ENCODE assay signal across 1 cellular context in the genomic region with DNA sequence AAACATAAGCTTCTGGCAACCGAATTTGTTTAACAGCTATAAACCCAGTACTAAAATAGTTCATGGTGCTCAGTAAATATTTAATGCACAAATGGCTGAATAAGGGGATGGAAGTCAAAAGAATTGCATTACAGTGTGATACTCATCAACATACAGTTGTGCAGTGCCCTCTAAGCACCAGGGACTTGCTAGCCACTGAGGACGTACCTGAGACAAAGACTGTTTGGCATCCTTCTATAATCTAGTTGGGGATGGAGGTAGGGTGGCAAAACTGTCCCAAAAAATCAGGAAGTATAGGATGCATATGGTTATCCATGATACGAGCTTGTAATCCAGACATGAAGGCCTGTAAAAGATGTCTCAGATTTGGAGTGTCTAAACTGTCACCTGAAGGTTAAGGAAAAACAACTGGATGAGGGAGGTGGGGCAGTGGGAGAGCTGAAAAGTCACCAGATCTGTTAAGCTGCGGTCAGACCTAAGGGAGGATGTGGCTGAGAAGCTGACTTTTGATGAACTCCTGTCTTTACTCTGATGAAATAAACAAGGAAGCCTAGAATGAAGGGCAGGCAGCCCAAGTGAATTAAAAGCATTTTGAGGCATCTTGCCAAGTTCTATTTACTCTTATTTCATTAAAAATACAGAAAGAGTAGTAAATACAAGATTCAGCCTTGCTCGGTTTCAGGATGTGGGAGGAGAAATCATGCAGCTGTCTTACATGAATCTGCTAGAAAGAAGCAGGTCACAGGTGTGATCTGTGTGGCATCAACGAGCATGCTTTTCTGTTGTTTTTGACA.
TF ChIP-seq lines count a peak whose summit lies in the region.

No MANE protein-coding gene starts in this region.

TF ChIP-seq in HepG2, 621 proteins besides CTCF, POLR2A, EP300 and RAD21:
- TF ChIP-seq, protein P1, sequence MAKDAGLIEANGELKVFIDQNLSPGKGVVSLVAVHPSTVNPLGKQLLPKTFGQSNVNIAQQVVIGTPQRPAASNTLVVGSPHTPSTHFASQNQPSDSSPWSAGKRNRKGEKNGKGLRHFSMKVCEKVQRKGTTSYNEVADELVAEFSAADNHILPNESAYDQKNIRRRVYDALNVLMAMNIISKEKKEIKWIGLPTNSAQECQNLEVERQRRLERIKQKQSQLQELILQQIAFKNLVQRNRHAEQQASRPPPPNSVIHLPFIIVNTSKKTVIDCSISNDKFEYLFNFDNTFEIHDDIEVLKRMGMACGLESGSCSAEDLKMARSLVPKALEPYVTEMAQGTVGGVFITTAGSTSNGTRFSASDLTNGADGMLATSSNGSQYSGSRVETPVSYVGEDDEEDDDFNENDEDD (CRISPR knock-in tag; IDR thresholded peaks at IDR 0.05; ENCODE audit: borderline replicate concordance): no peak
- TF ChIP-seq HOXA5 (CRISPR knock-in tag; IDR thresholded peaks at IDR 0.05): no peak
- TF ChIP-seq ZNF768 (CRISPR knock-in tag; IDR thresholded peaks at IDR 0.05): no peak
- TF ChIP-seq XRCC5 (optimal IDR thresholded peaks at IDR 0.05; ENCODE audit: low read length): no peak
- no peak for TF ChIP-seq ZNF30 (CRISPR knock-in tag; IDR thresholded peaks at IDR 0.05)
- TF ChIP-seq PHB2 (IDR thresholded peaks at IDR 0.05; ENCODE audit: partially characterized antibody): no peak
- no peak for TF ChIP-seq SCMH1 (CRISPR knock-in tag; IDR thresholded peaks at IDR 0.05; ENCODE audit: borderline replicate concordance)
- no peak for TF ChIP-seq SOX13 (IDR thresholded peaks at IDR 0.05)
- no peak for TF ChIP-seq SOX13 (CRISPR knock-in tag; conservative IDR thresholded peaks at IDR 0.05 in 1 of 2, IDR thresholded peaks at IDR 0.05 in 1 of 2)
- no peak for TF ChIP-seq NKX3-1 (CRISPR knock-in tag; IDR thresholded peaks at IDR 0.05)
- TF ChIP-seq NFYB (CRISPR knock-in tag; IDR thresholded peaks at IDR 0.05): no peak
- TF ChIP-seq BORCS8-MEF2B (CRISPR knock-in tag; IDR thresholded peaks at IDR 0.05): no peak
- TF ChIP-seq, protein P2, sequence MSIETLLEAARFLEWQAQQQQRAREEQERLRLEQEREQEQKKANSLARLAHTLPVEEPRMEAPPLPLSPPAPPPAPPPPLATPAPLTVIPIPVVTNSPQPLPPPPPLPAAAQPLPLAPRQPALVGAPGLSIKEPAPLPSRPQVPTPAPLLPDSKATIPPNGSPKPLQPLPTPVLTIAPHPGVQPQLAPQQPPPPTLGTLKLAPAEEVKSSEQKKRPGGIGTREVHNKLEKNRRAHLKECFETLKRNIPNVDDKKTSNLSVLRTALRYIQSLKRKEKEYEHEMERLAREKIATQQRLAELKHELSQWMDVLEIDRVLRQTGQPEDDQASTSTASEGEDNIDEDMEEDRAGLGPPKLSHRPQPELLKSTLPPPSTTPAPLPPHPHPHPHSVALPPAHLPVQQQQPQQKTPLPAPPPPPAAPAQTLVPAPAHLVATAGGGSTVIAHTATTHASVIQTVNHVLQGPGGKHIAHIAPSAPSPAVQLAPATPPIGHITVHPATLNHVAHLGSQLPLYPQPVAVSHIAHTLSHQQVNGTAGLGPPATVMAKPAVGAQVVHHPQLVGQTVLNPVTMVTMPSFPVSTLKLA (IDR thresholded peaks at IDR 0.05): no peak
- TF ChIP-seq ATAD3A (CRISPR knock-in tag; IDR thresholded peaks at IDR 0.05): no peak
- no peak for TF ChIP-seq HMG20B (CRISPR knock-in tag; conservative IDR thresholded peaks at IDR 0.05)
TF ChIP-seq in HepG2: peak in this region for 0.
